9 cellular contexts compared by ENCODE assay signal in genomic region chr17:58630883-58631522, GRCh38.
DNase-seq lines count a peak whose midpoint lies in the region; ATAC-seq and TF ChIP-seq lines count a peak whose summit lies in the region.
"Had no signal": no experiment of that assay in that cellular context is flagged by ENCODE, and none has a peak within 500 bp of the region (broad histone marks: within the 10 kb centered on the region; RNA-seq: fewer than 3 reads in every experiment).

No MANE protein-coding gene starts in this region.

- H4K20me1 ChIP-seq in Karpas-422 (ENCODE audit: insufficient read depth, low read depth, low read length) = no peaks in the 10 kb centered on the region

- H3K27me3 ChIP-seq in Karpas-422 (ENCODE audit: low read length) (no peaks in the 10 kb centered on the region), left lung (no peaks in the 10 kb centered on the region)

- no peaks in the 10 kb centered on the region for H3K4me1 Mint-ChIP-seq in activated naive CD4-positive, alpha-beta T cell treated with anti-CD3 and anti-CD28 coated beads, Interleukin-2, amount 50 U/mL, for 24 hours
- H3K4me1 Mint-ChIP-seq: T-helper 17 cell had no signal

- H3K4me3 Mint-ChIP-seq in activated naive CD4-positive, alpha-beta T cell treated with anti-CD3 and anti-CD28 coated beads, Interleukin-2, amount 50 U/mL, for 24 hours = peak overlapping the region; percentile 70
- H3K4me3 Mint-ChIP-seq: T-helper 17 cell had no signal

- H3K27ac Mint-ChIP-seq in activated naive CD4-positive, alpha-beta T cell treated with anti-CD3 and anti-CD28 coated beads, Interleukin-2, amount 50 U/mL, for 24 hours = peak overlapping the region; percentile 84
- H3K27ac Mint-ChIP-seq: T-helper 17 cell had no signal

- peak; percentile 62 for ATAC-seq in GM19452 (IDR thresholded peaks at IDR 0.05; ENCODE audit: unreplicated experiment)
- ATAC-seq in left lung = peak; percentile 16

- H3K4me1 ChIP-seq in Karpas-422 (ENCODE audit: low read length) = peaks cover 18% of the 10 kb centered on the region
- peaks cover 8 to 18% of the 10 kb centered on the region in 2 donors for H3K4me1 ChIP-seq in left lung

- H2AFZ ChIP-seq in Karpas-422 (ENCODE audit: low read length) = 0 out of 2 replicates have a peak overlapping the region, but pooled peaks have one; percentile 19

- H3K27ac ChIP-seq in Karpas-422 (ENCODE audit: low read length) = peak overlapping the region; percentile 74; the same call in 1 of the 2 replicates
- H3K27ac ChIP-seq in left lung = peak overlapping the region; percentile 87 to 92

- peak overlapping the region; percentile 69 for H3K9ac ChIP-seq in Karpas-422 (ENCODE audit: low read length)

- H3K9me2 ChIP-seq in Karpas-422 (replicated peaks; ENCODE audit: insufficient read depth, low read length) = no peaks in the 10 kb centered on the region

- H3K4me2 ChIP-seq in Karpas-422 (ENCODE audit: low read depth, low read length, poor library complexity, severe bottlenecking) = peak overlapping the region; percentile 76

- DNase-seq in Karpas-422 = no peak
- no peak for DNase-seq in left lung
- DNase-seq in stimulated activated CD8-positive, alpha-beta memory T cell treated with anti-CD3 and anti-CD28 coated beads, Interleukin-7, amount 100 ng/mL, for 4 hours (ENCODE audit: low read depth in 2 of 2) = peak; percentile 3 to 7
- no peak for DNase-seq in GM10248 (ENCODE audit: extremely low spot score)
- no peak for DNase-seq in NCI-H2196 (lab: John Stamatoyannopoulos, UW; ENCODE audit: unreplicated experiment)
- DNase-seq in LoVo (ENCODE audit: low spot score) = no peak

- H3K36me3 ChIP-seq in Karpas-422 (ENCODE audit: insufficient read depth, low read length) = no peaks in the 10 kb centered on the region
- no peaks in the 10 kb centered on the region for H3K36me3 ChIP-seq in left lung

- H3K27me3 Mint-ChIP-seq in activated naive CD4-positive, alpha-beta T cell treated with anti-CD3 and anti-CD28 coated beads, Interleukin-2, amount 50 U/mL, for 24 hours = no peaks in the 10 kb centered on the region
- H3K27me3 Mint-ChIP-seq: T-helper 17 cell had no signal

- POLR2A ChIA-PET in GM10248 (lab: Yijun Ruan, JAX) = interaction anchor here (0.5 to 5.6 kb wide), 55 partner anchors 10 to 1486 kb away, joined by 3 to 238 read pairs (median 5); partner anchors contain the start of genes DYNLL2, MTMR4, PRR11 and RAD51C

- intact Hi-C loops in left lung (cut with DNase I) = no loop called here

- no peaks in the 10 kb centered on the region for H3K9me3 Mint-ChIP-seq in activated naive CD4-positive, alpha-beta T cell treated with anti-CD3 and anti-CD28 coated beads, Interleukin-2, amount 50 U/mL, for 24 hours

- H3K9me3 ChIP-seq in Karpas-422 (ENCODE audit: low read length) (no peaks in the 10 kb centered on the region), left lung (no peaks in the 10 kb centered on the region)

- no peak overlapping the region; the same call in 1 of the 2 replicates for H3K4me3 ChIP-seq in Karpas-422 (ENCODE audit: low read length)
- no peak overlapping the region for H3K4me3 ChIP-seq in left lung

- no peak for TF ChIP-seq CTCF in left lung (IDR thresholded peaks at IDR 0.05)
- no peak for TF ChIP-seq CTCF in GM10248 (IDR thresholded peaks at IDR 0.05; ENCODE audit: control extremely low read depth, extremely low read depth, low read depth, missing control alignments)

- no peaks in the 10 kb centered on the region for H3K79me2 ChIP-seq in Karpas-422 (ENCODE audit: low read length)

- no peaks in the 10 kb centered on the region for H3K36me3 Mint-ChIP-seq in activated naive CD4-positive, alpha-beta T cell treated with anti-CD3 and anti-CD28 coated beads, Interleukin-2, amount 50 U/mL, for 24 hours

- CTCF ChIA-PET in GM10248 (lab: Yijun Ruan, JAX) = interaction anchor here (0.9 to 2.6 kb wide), 8 partner anchors 9 to 374 kb away, joined by 3 to 13 read pairs (median 4); no protein-coding TSS in a partner anchor

Comparison
In these comparisons a context has a peak if more than half of its experiments do, and no peak if none do; other contexts are left out.
1. DNase-seq: peak in stimulated activated CD8-positive, alpha-beta memory T cell treated with anti-CD3 and anti-CD28 coated beads, Interleukin-7, amount 100 ng/mL, for 4 hours (2 of 2); none in Karpas-422 (single experiment), left lung (0 of 2), GM10248 (single experiment), NCI-H2196 (single experiment) and LoVo (single experiment).